In the genomic region with DNA sequence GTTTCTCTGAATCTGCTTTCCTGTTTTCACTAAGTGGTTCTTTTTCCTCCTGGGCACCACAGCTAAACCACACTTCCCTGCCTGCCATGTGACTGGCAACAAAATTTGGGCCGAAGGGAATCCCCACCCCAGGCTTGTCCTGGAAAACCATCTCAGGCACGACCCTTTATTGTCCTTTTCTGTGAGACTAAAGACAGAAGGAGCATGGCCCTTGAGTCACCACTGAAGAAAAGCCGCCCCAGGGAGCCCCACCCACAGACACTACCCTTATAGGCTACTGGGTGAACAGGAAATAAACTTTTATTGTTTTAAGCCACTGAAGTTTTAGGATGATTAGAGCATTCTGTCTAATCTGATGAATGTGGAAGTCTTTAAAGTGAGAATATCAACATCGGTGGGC, we compare ENCODE assay signal across 19 cellular contexts.
DNase-seq lines count a peak whose midpoint lies in the region; ATAC-seq and TF ChIP-seq lines count a peak whose summit lies in the region.
"Had no signal": no experiment of that assay in that cellular context is flagged by ENCODE, and none has a peak within 500 bp of the region (broad histone marks: within the 10 kb centered on the region; RNA-seq: fewer than 3 reads in every experiment).

No MANE protein-coding gene starts in this region.

- H3K27ac Mint-ChIP-seq in activated naive CD4-positive, alpha-beta T cell treated with anti-CD3 and anti-CD28 coated beads for 36 hours, result no peak overlapping the region
- H3K27ac Mint-ChIP-seq in type B pancreatic cell, result peak overlapping the region; percentile 95
- H3K27ac Mint-ChIP-seq: activated naive CD8-positive, alpha-beta T cell treated with anti-CD3 and anti-CD28 coated beads for 36 hours had no signal

- no peak overlapping the region for H3K4me3 Mint-ChIP-seq in activated naive CD4-positive, alpha-beta T cell treated with anti-CD3 and anti-CD28 coated beads for 36 hours
- peak overlapping the region; percentile 52 for H3K4me3 Mint-ChIP-seq in type B pancreatic cell
- H3K4me3 Mint-ChIP-seq: activated naive CD8-positive, alpha-beta T cell treated with anti-CD3 and anti-CD28 coated beads for 36 hours had no signal

- H3K4me1 Mint-ChIP-seq in activated naive CD4-positive, alpha-beta T cell treated with anti-CD3 and anti-CD28 coated beads for 36 hours (ENCODE audit: low read depth), result peaks cover 12% of the 10 kb centered on the region
- peaks cover 26% of the 10 kb centered on the region for H3K4me1 Mint-ChIP-seq in type B pancreatic cell (ENCODE audit: unreplicated experiment)

- no peaks in the 10 kb centered on the region for H3K27me3 Mint-ChIP-seq in activated naive CD4-positive, alpha-beta T cell treated with anti-CD3 and anti-CD28 coated beads for 36 hours (ENCODE audit: low read depth)
- H3K27me3 Mint-ChIP-seq in type B pancreatic cell, result peaks cover 7% of the 10 kb centered on the region

- H3K36me3 Mint-ChIP-seq in activated naive CD4-positive, alpha-beta T cell treated with anti-CD3 and anti-CD28 coated beads for 36 hours (ENCODE audit: low read depth), result no peaks in the 10 kb centered on the region
- H3K36me3 Mint-ChIP-seq in type B pancreatic cell, result no peaks in the 10 kb centered on the region
- H3K36me3 Mint-ChIP-seq: activated naive CD8-positive, alpha-beta T cell treated with anti-CD3 and anti-CD28 coated beads for 36 hours had no signal

- intact Hi-C loops in activated naive CD4-positive, alpha-beta T cell treated with anti-CD3 and anti-CD28 coated beads for 36 hours (cut with micrococcal nuclease), result no loop called here

- CTCF ChIA-PET in activated naive CD4-positive, alpha-beta T cell treated with anti-CD3 and anti-CD28 coated beads for 36 hours (lab: Charles Lee), result interaction anchor here (0.9 to 1.0 kb wide), 2 partner anchors 15 to 208 kb away, joined by 3 to 4 read pairs; no protein-coding TSS in a partner anchor

- ATAC-seq in esophagus mucosa (peak; percentile 85), GM18867 (IDR thresholded peaks at IDR 0.05; ENCODE audit: unreplicated experiment) (no peak)

- H3K9me3 Mint-ChIP-seq in activated naive CD4-positive, alpha-beta T cell treated with anti-CD3 and anti-CD28 coated beads for 36 hours, result no peaks in the 10 kb centered on the region
- peaks cover 4% of the 10 kb centered on the region for H3K9me3 Mint-ChIP-seq in type B pancreatic cell
- H3K9me3 Mint-ChIP-seq: activated naive CD8-positive, alpha-beta T cell treated with anti-CD3 and anti-CD28 coated beads for 36 hours had no signal

- peak; percentile 35 for DNase-seq in activated naive CD4-positive, alpha-beta T cell treated with anti-CD3 and anti-CD28 coated beads for 36 hours
- DNase-seq in activated naive CD4-positive, alpha-beta T cell treated with anti-CD3 and anti-CD28 coated beads, Interleukin-2, amount 50 U/mL, for 16 hours, result no peak
- peak; percentile 4 for DNase-seq in OCI-M1 (lab: John Stamatoyannopoulos, UW)
- no peak for DNase-seq in type B pancreatic cell (ENCODE audit: extremely low spot score, unreplicated experiment)
- no peak for DNase-seq in occipital lobe (lab: John Stamatoyannopoulos, UW)
- no peak for DNase-seq in NCI-H748 treated with DMSO at 0.1 percent for 48 hours (lab: John Stamatoyannopoulos, UW)
- DNase-seq: activated naive CD8-positive, alpha-beta T cell treated with anti-CD3 and anti-CD28 coated beads for 36 hours; activated T-cell treated with anti-CD3 and anti-CD28 coated beads for 4 hours; cerebellar nuclear complex; DMS53; effector CD4-positive, alpha-beta T cell; Kasumi-1; kidney; NCI-H1105 treated with DMSO at 0.1 percent for 48 hours; NCI-H2081 treated with DMSO at 0.1 percent for 48 hours; NCI-H446; T-helper 9 cell had no signal

- TF ChIP-seq CTCF in type B pancreatic cell (conservative IDR thresholded peaks at IDR 0.05), result no peak

Comparison
In these comparisons a context has a peak if more than half of its experiments do, and no peak if none do; other contexts are left out.
1. DNase-seq: peak in activated naive CD4-positive, alpha-beta T cell treated with anti-CD3 and anti-CD28 coated beads for 36 hours (single experiment) and OCI-M1 (single experiment); none in activated naive CD4-positive, alpha-beta T cell treated with anti-CD3 and anti-CD28 coated beads, Interleukin-2, amount 50 U/mL, for 16 hours (single experiment), type B pancreatic cell (single experiment), occipital lobe (single experiment) and NCI-H748 treated with DMSO at 0.1 percent for 48 hours (single experiment).